30 cellular contexts compared by ENCODE assay signal in the genomic region with DNA sequence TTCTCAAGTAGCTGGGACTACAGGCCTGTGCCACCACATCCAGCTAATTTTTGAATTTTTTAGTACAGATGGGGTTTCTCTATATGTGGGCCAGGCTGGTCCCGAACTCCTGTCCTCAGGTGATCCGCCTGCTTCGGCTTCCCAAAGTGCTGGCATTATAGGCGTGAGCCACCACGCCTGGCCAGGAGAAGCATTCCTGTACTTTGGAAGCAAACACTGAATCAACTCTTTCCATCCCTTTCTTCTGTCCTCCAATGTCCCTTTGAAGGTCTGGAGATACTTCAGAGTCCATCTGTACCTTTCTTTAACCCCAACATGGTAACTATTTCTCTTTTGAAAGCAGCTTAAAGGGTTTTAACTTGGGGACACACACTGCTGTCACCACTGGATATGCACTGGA.
"Had no signal": no experiment of that assay in that cellular context is flagged by ENCODE, and none has a peak within 500 bp of the region (broad histone marks: within the 10 kb centered on the region; RNA-seq: fewer than 3 reads in every experiment).

No MANE protein-coding gene starts in this region.

- H3K4me1 ChIP-seq: neural progenitor cell, pancreas, prostate gland, right atrium auricular region, spleen, suprapubic skin, testis, tibial artery, transverse colon, upper lobe of right lung, uterus had no signal

- ATAC-seq: naive thymus-derived CD4-positive, alpha-beta T cell; natural killer cell; pancreas; sciatic nerve; stimulated activated memory B cell treated with anti-CD40 and anti-IgM and Interleukin-4, amounts not matched to agents 10 μg/mL and 1 μg/mL and 100 μg/mL, for 72 hours; stimulated activated naive CD8-positive, alpha-beta T cell treated with anti-CD3 and anti-CD28 coated beads, Interleukin-15, amount 100 ng/mL, for 72 hours; stimulated activated naive CD8-positive, alpha-beta T cell treated with anti-CD3 and anti-CD28 coated beads, Interleukin-15, Interleukin-2, amounts not matched to agents 100 U/mL and 50 U/mL, for 24 hours; upper lobe of right lung had no signal

- FAIRE-seq: pancreas had no signal

- DNase-seq: naive thymus-derived CD4-positive, alpha-beta T cell; natural killer cell; occipital lobe; pancreas; retina; spleen; stimulated activated CD4-positive, alpha-beta T cell treated with anti-CD3 and anti-CD28 coated beads, Interleukin-12 subunit alpha, Interleukin-12 subunit beta, amount 100 ng/mL, for 4 hours; stimulated activated CD4-positive, alpha-beta T cell treated with anti-CD3 and anti-CD28 coated beads, Interleukin-1b, Interleukin-23, amount 100 ng/mL, for 48 hours; stimulated activated CD4-positive, alpha-beta T cell treated with anti-CD3 and anti-CD28 coated beads, Interleukin-4, amount 100 ng/mL, for 1 hour; stimulated activated CD4-positive, alpha-beta T cell treated with anti-CD3 and anti-CD28 coated beads, Interleukin-4, amount 100 ng/mL, for 4 hours; stimulated activated CD8-positive, alpha-beta memory T cell treated with anti-CD3 and anti-CD28 coated beads, Interleukin-4, amount 100 ng/mL, for 48 hours; stimulated activated naive CD4-positive, alpha-beta T cell; stimulated activated naive CD8-positive, alpha-beta T cell treated with anti-CD3 and anti-CD28 coated beads, Interleukin-15, amount 100 ng/mL, for 72 hours; stimulated activated naive CD8-positive, alpha-beta T cell treated with anti-CD3 and anti-CD28 coated beads, Interleukin-15, Interleukin-2, amounts not matched to agents 100 U/mL and 50 U/mL, for 24 hours; substantia nigra; testis; tibial artery; transverse colon; upper lobe of right lung; uterus had no signal

- H3K9me3 ChIP-seq: pancreas, prostate gland, suprapubic skin, testis, tibial artery, upper lobe of right lung, uterus had no signal

- H3K27me3 Mint-ChIP-seq: naive thymus-derived CD4-positive, alpha-beta T cell; stimulated activated memory B cell treated with anti-CD40 and anti-IgM and Interleukin-4, amounts not matched to agents 10 μg/mL and 1 μg/mL and 100 μg/mL, for 72 hours; stimulated activated naive CD8-positive, alpha-beta T cell treated with anti-CD3 and anti-CD28 coated beads, Interleukin-15, amount 100 ng/mL, for 72 hours; type B pancreatic cell had no signal

- H3K4me1 Mint-ChIP-seq: natural killer cell, nephron, neural progenitor cell had no signal

- H3K27ac Mint-ChIP-seq: naive thymus-derived CD4-positive, alpha-beta T cell; natural killer cell; nephron; neural progenitor cell; type B pancreatic cell had no signal

- H3K27me3 ChIP-seq: neural progenitor cell, pancreas, right atrium auricular region, spleen, suprapubic skin, testis, tibial artery, transverse colon, upper lobe of right lung, uterus had no signal

- H3K36me3 Mint-ChIP-seq: natural killer cell; stimulated activated memory B cell treated with anti-CD40 and anti-IgM and Interleukin-4, amounts not matched to agents 10 μg/mL and 1 μg/mL and 100 μg/mL, for 72 hours; type B pancreatic cell had no signal

- H3K4me3 Mint-ChIP-seq: naive thymus-derived CD4-positive, alpha-beta T cell; natural killer cell; nephron; neural progenitor cell; stimulated activated memory B cell treated with anti-CD40 and anti-IgM and Interleukin-4, amounts not matched to agents 10 μg/mL and 1 μg/mL and 100 μg/mL, for 72 hours; stimulated activated naive CD8-positive, alpha-beta T cell treated with anti-CD3 and anti-CD28 coated beads, Interleukin-15, amount 100 ng/mL, for 72 hours; type B pancreatic cell had no signal

- H3K27ac ChIP-seq: neural progenitor cell, pancreas, prostate gland, right atrium auricular region, skin epidermis, spleen, suprapubic skin, testis, tibial artery, transverse colon, upper lobe of right lung, uterus had no signal

- H3K9me3 Mint-ChIP-seq: stimulated activated memory B cell treated with anti-CD40 and anti-IgM and Interleukin-4, amounts not matched to agents 10 μg/mL and 1 μg/mL and 100 μg/mL, for 72 hours had no signal

- H3K9ac ChIP-seq: neural progenitor cell had no signal

- H2AFZ ChIP-seq: neural progenitor cell had no signal

- H3K4me2 ChIP-seq: neural progenitor cell, smooth muscle cell had no signal

- H3K36me3 ChIP-seq: neural progenitor cell, pancreas, prostate gland, right atrium auricular region, spleen, suprapubic skin, tibial artery, transverse colon, upper lobe of right lung, uterus had no signal

- H3K4me3 ChIP-seq: neural progenitor cell, pancreas, prostate gland, right atrium auricular region, skin epidermis, smooth muscle cell, spleen, suprapubic skin, testis, tibial artery, transverse colon, upper lobe of right lung, uterus had no signal
